Comparison of ENCODE assay signal across 2 cellular contexts in the genomic region with DNA sequence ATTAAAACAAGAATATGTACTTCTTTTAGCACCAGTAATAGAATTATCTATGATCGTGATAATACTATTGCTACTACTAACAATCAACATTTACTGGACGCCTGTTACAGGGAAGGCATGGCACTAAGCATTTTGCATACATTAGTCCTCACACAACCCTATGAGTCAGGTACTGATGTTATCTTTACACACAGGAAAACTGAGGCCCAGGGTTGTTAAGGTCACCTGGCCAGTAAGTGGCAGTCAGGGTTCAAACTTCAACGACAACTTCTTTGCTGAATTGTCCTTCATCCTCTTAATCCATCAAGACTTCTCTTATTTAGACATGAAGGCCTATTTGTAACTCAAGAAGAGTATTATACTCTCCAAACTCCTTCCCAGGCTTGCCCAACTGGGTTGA.
A peak's percentile ranks its signal among the peaks of the same experiment; 100 is the strongest.
TF ChIP-seq lines count a peak whose summit lies in the region.

No MANE protein-coding gene starts in this region.

TF ChIP-seq in HepG2, 621 proteins besides CTCF, POLR2A, EP300 and RAD21:
- TF ChIP-seq NR2F6 (IDR thresholded peaks at IDR 0.05) (no peak), NR2F6 (CRISPR knock-in tag; IDR thresholded peaks at IDR 0.05) (0 out of 2 replicates have a peak, but pooled peaks have one; percentile 16), FOSL2 (CRISPR knock-in tag; IDR thresholded peaks at IDR 0.05) (peak; percentile 70), ZNF629 (CRISPR knock-in tag; conservative IDR thresholded peaks at IDR 0.05) (peak; percentile 68), STAG1 (CRISPR knock-in tag; IDR thresholded peaks at IDR 0.05) (0 out of 2 replicates have a peak, but pooled peaks have one; percentile 23), ZNF274 (CRISPR knock-in tag; IDR thresholded peaks at IDR 0.05) (no peak)
- TF ChIP-seq, protein P1, sequence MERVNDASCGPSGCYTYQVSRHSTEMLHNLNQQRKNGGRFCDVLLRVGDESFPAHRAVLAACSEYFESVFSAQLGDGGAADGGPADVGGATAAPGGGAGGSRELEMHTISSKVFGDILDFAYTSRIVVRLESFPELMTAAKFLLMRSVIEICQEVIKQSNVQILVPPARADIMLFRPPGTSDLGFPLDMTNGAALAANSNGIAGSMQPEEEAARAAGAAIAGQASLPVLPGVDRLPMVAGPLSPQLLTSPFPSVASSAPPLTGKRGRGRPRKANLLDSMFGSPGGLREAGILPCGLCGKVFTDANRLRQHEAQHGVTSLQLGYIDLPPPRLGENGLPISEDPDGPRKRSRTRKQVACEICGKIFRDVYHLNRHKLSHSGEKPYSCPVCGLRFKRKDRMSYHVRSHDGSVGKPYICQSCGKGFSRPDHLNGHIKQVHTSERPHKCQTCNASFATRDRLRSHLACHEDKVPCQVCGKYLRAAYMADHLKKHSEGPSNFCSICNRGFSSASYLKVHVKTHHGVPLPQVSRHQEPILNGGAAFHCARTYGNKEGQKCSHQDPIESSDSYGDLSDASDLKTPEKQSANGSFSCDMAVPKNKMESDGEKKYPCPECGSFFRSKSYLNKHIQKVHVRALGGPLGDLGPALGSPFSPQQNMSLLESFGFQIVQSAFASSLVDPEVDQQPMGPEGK (CRISPR knock-in tag; IDR thresholded peaks at IDR 0.05): no peak
- TF ChIP-seq, protein P2, sequence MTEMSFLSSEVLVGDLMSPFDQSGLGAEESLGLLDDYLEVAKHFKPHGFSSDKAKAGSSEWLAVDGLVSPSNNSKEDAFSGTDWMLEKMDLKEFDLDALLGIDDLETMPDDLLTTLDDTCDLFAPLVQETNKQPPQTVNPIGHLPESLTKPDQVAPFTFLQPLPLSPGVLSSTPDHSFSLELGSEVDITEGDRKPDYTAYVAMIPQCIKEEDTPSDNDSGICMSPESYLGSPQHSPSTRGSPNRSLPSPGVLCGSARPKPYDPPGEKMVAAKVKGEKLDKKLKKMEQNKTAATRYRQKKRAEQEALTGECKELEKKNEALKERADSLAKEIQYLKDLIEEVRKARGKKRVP (CRISPR knock-in tag; IDR thresholded peaks at IDR 0.05): no peak

TF ChIP-seq in K562, 482 proteins besides CTCF, POLR2A, EP300 and RAD21:
- TF ChIP-seq JUND (IDR thresholded peaks at IDR 0.05; ENCODE audit: borderline replicate concordance, low read depth, low read length): peak; percentile 12; the same call in 1 of the 2 replicates
- no peak for TF ChIP-seq JUND (tag; IDR thresholded peaks at IDR 0.05; ENCODE audit: borderline replicate concordance, low read depth, low read length)
- TF ChIP-seq CC2D1A (IDR thresholded peaks at IDR 0.05): no peak
- TF ChIP-seq FOSL1 (tag; conservative IDR thresholded peaks at IDR 0.05): 0 out of 2 replicates have a peak, but pooled peaks have one; percentile 20
- no peak for TF ChIP-seq BMI1 (IDR thresholded peaks at IDR 0.05; ENCODE audit: low read length)
